Comparison of ENCODE assay signal across 8 cellular contexts in genomic region chr20:26208296-26209091, GRCh38.
A peak's percentile ranks its signal among the peaks of the same experiment; 100 is the strongest.
DNase-seq lines count a peak whose midpoint lies in the region; ATAC-seq and TF ChIP-seq lines count a peak whose summit lies in the region.

No MANE protein-coding gene starts in this region.

- peak overlapping the region; percentile 25 for H2AFZ ChIP-seq in ACC112 (ENCODE audit: low read length, unreplicated experiment)
- no peak overlapping the region for H2AFZ ChIP-seq in MM.1S (ENCODE audit: low read length)

- H3K4me3 Mint-ChIP-seq in activated naive CD8-positive, alpha-beta T cell treated with anti-CD3 and anti-CD28 coated beads, Interleukin-2, amount 50 U/mL, for 24 hours: peak overlapping the region; percentile 29

- no peaks in the 10 kb centered on the region for H3K9me2 ChIP-seq in MM.1S (replicated peaks; ENCODE audit: insufficient read depth, low read length)

- peak; percentile 55 for DNase-seq in NCI-H526 treated with DMSO at 0.1 percent for 48 hours (lab: John Stamatoyannopoulos, UW)
- DNase-seq in activated naive CD8-positive, alpha-beta T cell treated with anti-CD3 and anti-CD28 coated beads, Interleukin-2, amount 50 U/mL, for 24 hours: peak; percentile 17
- DNase-seq in lung (ENCODE audit: low spot score): peak; percentile 56
- DNase-seq in testis: peak; percentile 16
- no peak for DNase-seq in MM.1S

- H3K36me3 ChIP-seq in ACC112 (ENCODE audit: insufficient read depth, low read length): no peaks in the 10 kb centered on the region
- no peaks in the 10 kb centered on the region for H3K36me3 ChIP-seq in lung (ENCODE audit: control insufficient read depth in 2 of 2, insufficient read depth in 2 of 2, low read length in 2 of 2)
- H3K36me3 ChIP-seq in testis (ENCODE audit: low read depth, missing control alignments): no peaks in the 10 kb centered on the region
- H3K36me3 ChIP-seq in MM.1S (replicated peaks; ENCODE audit: insufficient read depth, low read length): no peaks in the 10 kb centered on the region

- H3K9me3 ChIP-seq in lung (ENCODE audit: control insufficient read depth in 2 of 2, insufficient read depth in 1 of 2, low read length in 1 of 2) (peaks cover 0 to 11% of the 10 kb centered on the region in 2 donors), testis (no peaks in the 10 kb centered on the region), MM.1S (replicated peaks; ENCODE audit: insufficient read depth, low read length) (no peaks in the 10 kb centered on the region; the same call in 1 of the 2 replicates)

- no peak overlapping the region for H3K27ac ChIP-seq in ACC112 (ENCODE audit: low read depth, low read length)
- peak overlapping the region in 1 of 2 donors; percentile 76 for H3K27ac ChIP-seq in lung (ENCODE audit: low read depth in 1 of 2, low read length in 1 of 2)
- peak overlapping the region in 1 of 2 donors; percentile 4 for H3K27ac ChIP-seq in testis
- no peak overlapping the region for H3K27ac ChIP-seq in MM.1S (ENCODE audit: low read length)

- H3K4me1 ChIP-seq in ACC112 (ENCODE audit: control insufficient read depth, insufficient read depth, low read length, unreplicated experiment): no peaks in the 10 kb centered on the region
- H3K4me1 ChIP-seq in lung (ENCODE audit: control insufficient read depth in 2 of 2, insufficient read depth in 2 of 2, low read length in 2 of 2): peaks cover 0 to 5% of the 10 kb centered on the region in 2 donors
- H3K4me1 ChIP-seq in testis: no peaks in the 10 kb centered on the region
- H3K4me1 ChIP-seq in MM.1S (ENCODE audit: low read length): no peaks in the 10 kb centered on the region

- TF ChIP-seq POLR2A in testis (IDR thresholded peaks at IDR 0.05): no peak

- peaks cover 21% of the 10 kb centered on the region for H3K27me3 Mint-ChIP-seq in activated naive CD8-positive, alpha-beta T cell treated with anti-CD3 and anti-CD28 coated beads, Interleukin-2, amount 50 U/mL, for 24 hours

- WGBS in lung, 2 donors: 7 to 9% methylated on average over 81 to 91 of the region's 91 CpGs
- 2 to 10% methylated on average over 32 to 52 of the region's 91 CpGs for WGBS in testis, 2 donors

- H3K4me1 Mint-ChIP-seq in activated naive CD8-positive, alpha-beta T cell treated with anti-CD3 and anti-CD28 coated beads, Interleukin-2, amount 50 U/mL, for 24 hours: peaks cover 11% of the 10 kb centered on the region

- H3K79me2 ChIP-seq in ACC112 (ENCODE audit: control insufficient read depth, insufficient read depth, low read length, unreplicated experiment): no peaks in the 10 kb centered on the region
- H3K79me2 ChIP-seq in MM.1S (ENCODE audit: low read length): no peaks in the 10 kb centered on the region

- ATAC-seq in activated naive CD8-positive, alpha-beta T cell treated with anti-CD3 and anti-CD28 coated beads, Interleukin-2, amount 50 U/mL, for 24 hours: peak; percentile 33
- ATAC-seq in lung (ENCODE audit: insufficient read depth, low FRiP score): peak; percentile 77
- ATAC-seq in GM19463 (IDR thresholded peaks at IDR 0.05; ENCODE audit: unreplicated experiment): no peak
- ATAC-seq in GM19467 (IDR thresholded peaks at IDR 0.05; ENCODE audit: unreplicated experiment): no peak

- no peak overlapping the region for H3K9ac ChIP-seq in MM.1S (ENCODE audit: low read length)

- H3K27ac Mint-ChIP-seq in activated naive CD8-positive, alpha-beta T cell treated with anti-CD3 and anti-CD28 coated beads, Interleukin-2, amount 50 U/mL, for 24 hours: no peak overlapping the region

- intact Hi-C loops in testis (cut with DNase I; ENCODE audit: low total_unique reads): no loop called here

- H3K36me3 Mint-ChIP-seq in activated naive CD8-positive, alpha-beta T cell treated with anti-CD3 and anti-CD28 coated beads, Interleukin-2, amount 50 U/mL, for 24 hours (ENCODE audit: low read depth): peaks cover 6% of the 10 kb centered on the region

- no peaks in the 10 kb centered on the region for H4K20me1 ChIP-seq in MM.1S (ENCODE audit: insufficient read depth, low read length)

- H3K9me3 Mint-ChIP-seq in activated naive CD8-positive, alpha-beta T cell treated with anti-CD3 and anti-CD28 coated beads, Interleukin-2, amount 50 U/mL, for 24 hours: peaks cover 4% of the 10 kb centered on the region

- TF ChIP-seq CTCF in lung (IDR thresholded peaks at IDR 0.05; ENCODE audit: control extremely low read depth, extremely low read depth) (no peak), testis (IDR thresholded peaks at IDR 0.05) (no peak), MM.1S (IDR thresholded peaks at IDR 0.05; ENCODE audit: low read length) (no peak)

- H3F3A ChIP-seq in MM.1S (ENCODE audit: insufficient read depth, low read length): no peaks in the 10 kb centered on the region

- H3K4me2 ChIP-seq in MM.1S (ENCODE audit: low read depth, low read length): no peak overlapping the region

- peaks cover 36% of the 10 kb centered on the region for H3K27me3 ChIP-seq in ACC112 (ENCODE audit: insufficient read depth, low read length)
- H3K27me3 ChIP-seq in lung (ENCODE audit: control insufficient read depth, insufficient read depth): peaks cover 4% of the 10 kb centered on the region
- peaks cover 5% of the 10 kb centered on the region for H3K27me3 ChIP-seq in testis
- no peaks in the 10 kb centered on the region for H3K27me3 ChIP-seq in MM.1S (replicated peaks; ENCODE audit: insufficient read depth, low read length)

- peak overlapping the region; percentile 64 for H3K4me3 ChIP-seq in ACC112 (ENCODE audit: low read depth, low read length)
- H3K4me3 ChIP-seq in lung: peak overlapping the region; percentile 45
- peak overlapping the region; percentile 44 to 56 for H3K4me3 ChIP-seq in testis
- H3K4me3 ChIP-seq in MM.1S (ENCODE audit: low read length): no peak overlapping the region

Comparison
In these comparisons a context has a peak if more than half of its experiments do, and no peak if none do; other contexts are left out.
1. ATAC-seq: peak in activated naive CD8-positive, alpha-beta T cell treated with anti-CD3 and anti-CD28 coated beads, Interleukin-2, amount 50 U/mL, for 24 hours (single experiment) and lung (single experiment); none in GM19463 (single experiment) and GM19467 (single experiment).